Comparison of ENCODE assay signal across 10 cellular contexts in the genomic region with DNA sequence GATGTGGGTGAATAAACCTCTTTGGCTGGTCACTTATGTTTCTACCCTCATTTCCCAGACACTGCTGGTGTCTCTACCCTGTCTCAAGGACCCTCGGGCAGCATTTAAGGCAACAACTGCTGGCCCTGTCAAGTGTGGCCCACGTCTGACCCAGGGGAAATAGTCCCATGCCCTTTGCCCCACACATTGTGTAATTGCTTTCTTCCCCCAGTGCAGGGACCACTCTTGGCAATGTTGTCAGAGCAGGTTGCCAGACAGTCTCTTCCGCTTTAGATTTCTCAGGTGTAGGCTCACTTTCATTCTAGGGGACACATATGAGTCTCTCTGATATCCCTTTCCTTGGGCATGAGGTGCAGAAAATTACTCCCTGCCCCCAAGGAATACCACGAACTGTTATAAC.
"Had no signal": no experiment of that assay in that cellular context is flagged by ENCODE, and none has a peak within 500 bp of the region (broad histone marks: within the 10 kb centered on the region; RNA-seq: fewer than 3 reads in every experiment).

No MANE protein-coding gene starts in this region.

- DNase-seq: GM23248, GOT3, H7, HFFc6, IMR-90, KG1 had no signal

- H3K27ac ChIP-seq: GM23248, HL-60 had no signal

- H2AFZ ChIP-seq: GM23248 had no signal

- H3K4me3 ChIP-seq: GM23248, HAP-1, K562 had no signal

- H3K9ac ChIP-seq: GM23248 had no signal

- H3K9me3 ChIP-seq: HAP-1 had no signal

- ATAC-seq: HCT116, K562 had no signal

- FAIRE-seq: K562 had no signal

- H3K36me3 ChIP-seq: HAP-1 had no signal

- H3K4me1 ChIP-seq: HAP-1 had no signal
